In the genomic region with DNA sequence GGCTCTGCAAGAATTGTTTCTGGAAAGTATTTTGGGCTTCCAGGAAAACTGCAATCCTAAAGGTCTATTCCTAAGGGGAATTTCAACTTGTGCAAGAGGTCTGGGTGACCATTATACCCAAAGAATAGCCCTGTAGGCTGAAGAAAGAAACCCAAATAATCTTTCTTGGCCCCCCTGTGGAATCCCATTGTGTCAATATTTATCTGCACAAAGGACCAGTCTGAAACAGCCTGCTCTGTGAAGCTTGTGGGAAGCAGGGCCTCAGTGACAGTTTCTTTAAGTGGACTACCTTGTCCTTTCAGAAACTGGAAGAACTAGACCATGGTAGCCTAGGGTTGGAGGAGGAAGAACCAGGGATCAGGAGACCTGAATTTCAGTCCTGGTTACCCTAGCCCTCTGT, we compare ENCODE assay signal across 1 cellular context.
TF ChIP-seq lines count a peak whose summit lies in the region.

No MANE protein-coding gene starts in this region.

TF ChIP-seq in HepG2, 621 proteins besides CTCF, POLR2A, EP300 and RAD21 (continues in another document):
- TF ChIP-seq ZNF274 (CRISPR knock-in tag; IDR thresholded peaks at IDR 0.05): no peak
- TF ChIP-seq ZNF235 (CRISPR knock-in tag; IDR thresholded peaks at IDR 0.05; ENCODE audit: borderline replicate concordance): no peak
- TF ChIP-seq ZNF644 (CRISPR knock-in tag; IDR thresholded peaks at IDR 0.05; ENCODE audit: low read depth): peak; percentile 51; the same call in 1 of the 2 replicates
- TF ChIP-seq, protein P1, sequence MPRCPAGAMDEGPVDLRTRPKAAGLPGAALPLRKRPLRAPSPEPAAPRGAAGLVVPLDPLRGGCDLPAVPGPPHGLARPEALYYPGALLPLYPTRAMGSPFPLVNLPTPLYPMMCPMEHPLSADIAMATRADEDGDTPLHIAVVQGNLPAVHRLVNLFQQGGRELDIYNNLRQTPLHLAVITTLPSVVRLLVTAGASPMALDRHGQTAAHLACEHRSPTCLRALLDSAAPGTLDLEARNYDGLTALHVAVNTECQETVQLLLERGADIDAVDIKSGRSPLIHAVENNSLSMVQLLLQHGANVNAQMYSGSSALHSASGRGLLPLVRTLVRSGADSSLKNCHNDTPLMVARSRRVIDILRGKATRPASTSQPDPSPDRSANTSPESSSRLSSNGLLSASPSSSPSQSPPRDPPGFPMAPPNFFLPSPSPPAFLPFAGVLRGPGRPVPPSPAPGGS (CRISPR knock-in tag; IDR thresholded peaks at IDR 0.05): no peak
- TF ChIP-seq ATF1 (CRISPR knock-in tag; IDR thresholded peaks at IDR 0.05): no peak
- no peak for TF ChIP-seq ZNF674 (CRISPR knock-in tag; IDR thresholded peaks at IDR 0.05; ENCODE audit: low read depth)
- TF ChIP-seq FOXA3 (CRISPR knock-in tag; IDR thresholded peaks at IDR 0.05): peak; percentile 80
- no peak for TF ChIP-seq ZNF3 (CRISPR knock-in tag; IDR thresholded peaks at IDR 0.05)
- TF ChIP-seq GATA4 (IDR thresholded peaks at IDR 0.05; ENCODE audit: borderline replicate concordance, low read depth): no peak
- TF ChIP-seq HMG20A (CRISPR knock-in tag; IDR thresholded peaks at IDR 0.05; ENCODE audit: borderline replicate concordance): peak; percentile 37; the same call in 1 of the 2 replicates
- TF ChIP-seq PHF20 (CRISPR knock-in tag; IDR thresholded peaks at IDR 0.05): no peak
- TF ChIP-seq RERE (CRISPR knock-in tag; IDR thresholded peaks at IDR 0.05; ENCODE audit: low read depth): no peak
- TF ChIP-seq TSC22D2 (CRISPR knock-in tag; IDR thresholded peaks at IDR 0.05; ENCODE audit: borderline replicate concordance): no peak
- no peak for TF ChIP-seq KLF9 (CRISPR knock-in tag; IDR thresholded peaks at IDR 0.05; ENCODE audit: low read depth)
- TF ChIP-seq TP53 (CRISPR knock-in tag; conservative IDR thresholded peaks at IDR 0.05): no peak
- no peak for TF ChIP-seq TMF1 (CRISPR knock-in tag; IDR thresholded peaks at IDR 0.05; ENCODE audit: low read depth)
- no peak for TF ChIP-seq POLR2G (IDR thresholded peaks at IDR 0.05; ENCODE audit: low read depth, low read length)
- peak; percentile 57; the same call in 1 of the 2 replicates for TF ChIP-seq GATAD2A (CRISPR knock-in tag; IDR thresholded peaks at IDR 0.05)
- no peak for TF ChIP-seq ZNF761 (CRISPR knock-in tag; conservative IDR thresholded peaks at IDR 0.05)
- TF ChIP-seq FOSL2 (CRISPR knock-in tag; IDR thresholded peaks at IDR 0.05): no peak
- TF ChIP-seq TCF7 (IDR thresholded peaks at IDR 0.05; ENCODE audit: low read depth): no peak
- TF ChIP-seq ZMYM4 (CRISPR knock-in tag; IDR thresholded peaks at IDR 0.05): peak; percentile 56; the same call in 1 of the 2 replicates
- no peak for TF ChIP-seq ZNF790 (CRISPR knock-in tag; IDR thresholded peaks at IDR 0.05; ENCODE audit: borderline replicate concordance)
- 0 out of 2 replicates have a peak, but pooled peaks have one; percentile 11 for TF ChIP-seq RCOR2 (CRISPR knock-in tag; IDR thresholded peaks at IDR 0.05)
- TF ChIP-seq CREM (IDR thresholded peaks at IDR 0.05): peak; percentile 32; the same call in 1 of the 2 replicates
- no peak for TF ChIP-seq CREM (CRISPR knock-in tag; IDR thresholded peaks at IDR 0.05)
- peak; percentile 53; the same call in 1 of the 2 replicates for TF ChIP-seq THRA (CRISPR knock-in tag; IDR thresholded peaks at IDR 0.05; ENCODE audit: borderline replicate concordance)
- TF ChIP-seq NFKBIZ (CRISPR knock-in tag; IDR thresholded peaks at IDR 0.05): no peak
- peak; percentile 69 for TF ChIP-seq PAXIP1 (CRISPR knock-in tag; conservative IDR thresholded peaks at IDR 0.05)
- TF ChIP-seq, protein P2, sequence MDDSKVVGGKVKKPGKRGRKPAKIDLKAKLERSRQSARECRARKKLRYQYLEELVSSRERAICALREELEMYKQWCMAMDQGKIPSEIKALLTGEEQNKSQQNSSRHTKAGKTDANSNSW (CRISPR knock-in tag; IDR thresholded peaks at IDR 0.05; ENCODE audit: borderline replicate concordance): no peak
- TF ChIP-seq ZNF710 (CRISPR knock-in tag; IDR thresholded peaks at IDR 0.05; ENCODE audit: borderline replicate concordance): no peak
- TF ChIP-seq, protein P3, sequence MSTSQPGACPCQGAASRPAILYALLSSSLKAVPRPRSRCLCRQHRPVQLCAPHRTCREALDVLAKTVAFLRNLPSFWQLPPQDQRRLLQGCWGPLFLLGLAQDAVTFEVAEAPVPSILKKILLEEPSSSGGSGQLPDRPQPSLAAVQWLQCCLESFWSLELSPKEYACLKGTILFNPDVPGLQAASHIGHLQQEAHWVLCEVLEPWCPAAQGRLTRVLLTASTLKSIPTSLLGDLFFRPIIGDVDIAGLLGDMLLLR (CRISPR knock-in tag; IDR thresholded peaks at IDR 0.05): no peak
- no peak for TF ChIP-seq CHD4 (IDR thresholded peaks at IDR 0.05; ENCODE audit: borderline replicate concordance, low read length)
- TF ChIP-seq TRIM24 (CRISPR knock-in tag; IDR thresholded peaks at IDR 0.05): no peak
- no peak for TF ChIP-seq GPN1 (CRISPR knock-in tag; IDR thresholded peaks at IDR 0.05; ENCODE audit: borderline replicate concordance)
- TF ChIP-seq ZNF343 (CRISPR knock-in tag; IDR thresholded peaks at IDR 0.05): 0 out of 2 replicates have a peak, but pooled peaks have one; percentile 61
- TF ChIP-seq, protein P4, sequence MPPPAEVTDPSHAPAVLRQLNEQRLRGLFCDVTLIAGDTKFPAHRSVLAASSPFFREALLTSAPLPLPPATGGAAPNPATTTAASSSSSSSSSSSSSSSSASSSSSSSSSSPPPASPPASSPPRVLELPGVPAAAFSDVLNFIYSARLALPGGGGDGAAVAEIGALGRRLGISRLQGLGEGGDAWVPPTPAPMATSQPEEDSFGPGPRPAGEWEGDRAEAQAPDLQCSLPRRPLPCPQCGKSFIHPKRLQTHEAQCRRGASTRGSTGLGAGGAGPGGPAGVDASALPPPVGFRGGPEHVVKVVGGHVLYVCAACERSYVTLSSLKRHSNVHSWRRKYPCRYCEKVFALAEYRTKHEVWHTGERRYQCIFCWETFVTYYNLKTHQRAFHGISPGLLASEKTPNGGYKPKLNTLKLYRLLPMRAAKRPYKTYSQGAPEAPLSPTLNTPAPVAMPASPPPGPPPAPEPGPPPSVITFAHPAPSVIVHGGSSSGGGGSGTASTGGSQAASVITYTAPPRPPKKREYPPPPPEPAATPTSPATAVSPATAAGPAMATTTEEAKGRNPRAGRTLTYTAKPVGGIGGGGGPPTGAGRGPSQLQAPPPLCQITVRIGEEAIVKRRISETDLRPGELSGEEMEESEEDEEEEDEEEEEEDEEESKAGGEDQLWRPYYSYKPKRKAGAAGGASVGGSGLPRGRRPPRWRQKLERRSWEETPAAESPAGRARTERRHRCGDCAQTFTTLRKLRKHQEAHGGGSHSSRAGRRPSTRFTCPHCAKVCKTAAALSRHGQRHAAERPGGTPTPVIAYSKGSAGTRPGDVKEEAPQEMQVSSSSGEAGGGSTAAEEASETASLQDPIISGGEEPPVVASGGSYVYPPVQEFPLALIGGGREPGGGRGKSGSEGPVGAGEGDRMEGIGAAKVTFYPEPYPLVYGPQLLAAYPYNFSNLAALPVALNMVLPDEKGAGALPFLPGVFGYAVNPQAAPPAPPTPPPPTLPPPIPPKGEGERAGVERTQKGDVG (CRISPR knock-in tag; IDR thresholded peaks at IDR 0.05; ENCODE audit: borderline replicate concordance): no peak
- no peak for TF ChIP-seq KLF16 (CRISPR knock-in tag; IDR thresholded peaks at IDR 0.05)
- TF ChIP-seq IKZF5 (CRISPR knock-in tag; IDR thresholded peaks at IDR 0.05): no peak
- no peak for TF ChIP-seq KLF13 (CRISPR knock-in tag; IDR thresholded peaks at IDR 0.05)
